8 cellular contexts compared by ENCODE assay signal in genomic region chr19:58409010-58409790, GRCh38. TPM values are rescaled to one million over a fixed set of nuclear protein-coding genes. Genes with fewer than 3 reads are reported as not detected.
DNase-seq lines count a peak whose midpoint lies in the region; ATAC-seq and TF ChIP-seq lines count a peak whose summit lies in the region.

No MANE protein-coding gene starts in this region.

- H3K27ac ChIP-seq in cingulate gyrus (ENCODE audit: low read depth, low read length): peak overlapping the region; percentile 81
- peak overlapping the region; percentile 82 to 91 (median 90) for H3K27ac ChIP-seq in transverse colon

- no peak for TF ChIP-seq EP300 in transverse colon (IDR thresholded peaks at IDR 0.05; ENCODE audit: low read depth)

- TF ChIP-seq POLR2A in transverse colon (IDR thresholded peaks at IDR 0.05): no peak

- H3K36me3 ChIP-seq in transverse colon: no peaks in the 10 kb centered on the region

- intact Hi-C loops in transverse colon (cut with DNase I; ENCODE audit: low total_unique reads): no loop called here

- no peak for TF ChIP-seq CTCF in transverse colon (IDR thresholded peaks at IDR 0.05)

- H3K27me3 ChIP-seq in transverse colon: no peaks in the 10 kb centered on the region

- in situ Hi-C loops in transverse colon (cut with MboI; ENCODE audit: low pct_ligation_motif_present in 1 of 4, low pct_unique_long_range_greater_than_20kb in 1 of 4, low sequenced_read_pairs in 3 of 4): no loop called here

- H3K9me3 ChIP-seq in transverse colon: no peaks in the 10 kb centered on the region

- ATAC-seq in HG03432 (IDR thresholded peaks at IDR 0.05; ENCODE audit: unreplicated experiment): peak; percentile 12

- peak; percentile 30 for DNase-seq in activated T-cell treated with anti-CD3 and anti-CD28 coated beads for 24 hours (ENCODE audit: low read depth)
- DNase-seq in activated T-cell treated with anti-CD3 and anti-CD28 coated beads for 4 hours: no peak
- DNase-seq in RPMI7951 (ENCODE audit: low read depth): peak; percentile 47
- peak; percentile 36 to 51 for DNase-seq in lung microvascular endothelial cell (ENCODE audit: low read depth in 2 of 2)
- no peak for DNase-seq in transverse colon
- no peak for DNase-seq in superior temporal gyrus (ENCODE audit: extremely low spot score)

- 4% methylated on average over 34 of the region's 34 CpGs; no CpG with 5 or more reads in 1 of the 2 donors for WGBS in transverse colon (ENCODE audit: low coverage in 1 of 2), 2 donors

- peak overlapping the region; percentile 65 to 82 (median 74) for H3K4me3 ChIP-seq in transverse colon

- peaks cover 0 to 18% (median 16%) of the 10 kb centered on the region in 4 donors for H3K4me1 ChIP-seq in transverse colon

RNA-seq across cellular contexts. Expression of gene ZNF584, which starts 0.8 kb away (rescaled TPM):
- 16.3 and 17.2 TPM in 2 replicates for total RNA-seq in RPMI7951 (2014; rRNA removed; shearing (Covaris generic))
- total RNA-seq in lung microvascular endothelial cell (5.9 and 9.1 TPM in 2 replicates), transverse colon (1 to 10 TPM; 3.4 to 8.3 (median 7.3) TPM)

RNA-seq across cellular contexts. Expression of gene RNF225, which starts 13.7 kb away (rescaled TPM):
- total RNA-seq in RPMI7951 (2014; rRNA removed; shearing (Covaris generic)): not detected in 2 replicates
- total RNA-seq in lung microvascular endothelial cell: not detected in 2 replicates
- total RNA-seq in transverse colon: not detected

RNA-seq across cellular contexts. Expression of gene RPS5, which starts 22.1 kb away (rescaled TPM):
- total RNA-seq in RPMI7951 (2014; rRNA removed; shearing (Covaris generic)): 2,560 and 2,715 TPM in 2 replicates
- 2,255 and 2,472 TPM in 2 replicates for total RNA-seq in lung microvascular endothelial cell
- 1,000 to 10,000 TPM in 1 of 4 donors, 100 to 1,000 TPM in 3; 513 to 1,129 (median 743) TPM for total RNA-seq in transverse colon

RNA-seq across cellular contexts. Expression of gene ZNF837, which starts 28.4 kb away (rescaled TPM):
- 1.1 and 1.8 TPM in 2 replicates for total RNA-seq in RPMI7951 (2014; rRNA removed; shearing (Covaris generic))
- total RNA-seq in lung microvascular endothelial cell: 0.87 and 1.6 TPM in 2 replicates
- 10 to 100 TPM in 1 of 4 donors, 1 to 10 TPM in 3; 3.7 to 10.7 (median 6.1) TPM for total RNA-seq in transverse colon

RNA-seq across cellular contexts. Expression of gene ZNF132, which starts 30.8 kb away (rescaled TPM):
- 4.6 and 4.8 TPM in 2 replicates for total RNA-seq in RPMI7951 (2014; rRNA removed; shearing (Covaris generic))
- total RNA-seq in lung microvascular endothelial cell: 4.1 and 6.9 TPM in 2 replicates
- 1 to 10 TPM; 3.0 to 5.1 (median 3.5) TPM for total RNA-seq in transverse colon

Comparison
In these comparisons a context has a peak if more than half of its experiments do, and no peak if none do; other contexts are left out.
1. DNase-seq: peak in activated T-cell treated with anti-CD3 and anti-CD28 coated beads for 24 hours (single experiment), RPMI7951 (single experiment) and lung microvascular endothelial cell (2 of 2); none in activated T-cell treated with anti-CD3 and anti-CD28 coated beads for 4 hours (single experiment), transverse colon (single experiment) and superior temporal gyrus (single experiment).